ENCODE assay signal across 17 cellular contexts in the genomic region with DNA sequence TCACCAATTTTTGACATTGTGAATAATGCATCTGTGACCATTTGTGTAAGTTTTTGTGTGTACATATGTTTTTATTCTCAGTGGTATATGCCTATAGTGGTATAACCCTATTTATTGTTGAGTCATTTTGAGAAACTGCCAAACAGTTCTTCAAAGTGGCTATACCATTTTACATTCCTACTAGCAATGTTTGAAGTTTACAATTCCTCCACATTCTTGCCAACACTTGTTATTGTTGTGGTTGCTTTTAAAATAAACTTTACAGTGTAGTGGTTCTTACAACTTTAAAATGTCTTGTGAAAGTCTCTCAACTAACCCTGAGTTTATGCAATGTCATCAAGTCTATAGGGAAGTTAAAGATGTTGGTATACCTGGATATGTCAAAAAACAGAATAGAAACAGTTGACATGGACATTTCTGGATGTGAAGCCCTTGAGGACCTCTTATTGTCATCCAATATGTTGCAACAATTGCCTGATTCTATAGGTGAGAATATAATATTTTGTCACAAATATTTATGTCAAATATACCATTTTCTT.
DNase-seq lines count a peak whose midpoint lies in the region; ATAC-seq, FAIRE-seq and TF ChIP-seq lines count a peak whose summit lies in the region.
"Had no signal": no experiment of that assay in that cellular context is flagged by ENCODE, and none has a peak within 500 bp of the region (broad histone marks: within the 10 kb centered on the region; RNA-seq: fewer than 3 reads in every experiment).

No MANE protein-coding gene starts in this region.

- FAIRE-seq in A549 (lab: Jason Lieb, UNC), result no peak
- FAIRE-seq: D721Med had no signal

- H3K18ac ChIP-seq in IMR-90 (ENCODE audit: low read depth, low read length), result no peak overlapping the region

- ATAC-seq in A549 (no peak), IMR-90 (ENCODE audit: low read depth) (peak; percentile 37)
- ATAC-seq: CD8-positive, alpha-beta T cell; GM23338 had no signal

- no peak for TF ChIP-seq CTCF in A549 (IDR thresholded peaks at IDR 0.05)
- TF ChIP-seq CTCF in IMR-90 (conservative IDR thresholded peaks at IDR 0.05; ENCODE audit: low read depth, low read length), result no peak

- CTCF ChIA-PET in A549 (lab: Yijun Ruan, JAX) (no interaction called here), IMR-90 (lab: Yijun Ruan, JAX) (no interaction called here)

- H3K36me3 Mint-ChIP-seq in T-helper 2 cell treated with Interferon-gamma antibody and Interleukin-4, amounts not matched to agents 5 μg/mL and 100 μg/mL, for 36 hours (ENCODE audit: low read depth), result no peaks in the 10 kb centered on the region
- H3K36me3 Mint-ChIP-seq: CD14-positive monocyte; CD8-positive, alpha-beta T cell had no signal

- no peak overlapping the region for H3K14ac ChIP-seq in IMR-90 (replicated peaks; ENCODE audit: low read depth, low read length)

- no peaks in the 10 kb centered on the region for H4K20me1 ChIP-seq in IMR-90 (ENCODE audit: insufficient read depth, low read length)

- no peak overlapping the region for H3K9ac ChIP-seq in IMR-90 (ENCODE audit: low read depth, low read length)

- no peak overlapping the region for H3K4me3 ChIP-seq in A549
- H3K4me3 ChIP-seq in IMR-90 (ENCODE audit: insufficient read depth, low read depth, low read length), result no peak overlapping the region
- H3K4me3 ChIP-seq in HAP-1, result no peak overlapping the region
- H3K4me3 ChIP-seq: GM23338 had no signal

- H3K36me3 ChIP-seq in IMR-90 (ENCODE audit: control insufficient read depth, insufficient read depth, low read length) (no peaks in the 10 kb centered on the region), HAP-1 (replicated peaks) (no peaks in the 10 kb centered on the region)

- H3K4me3 Mint-ChIP-seq in T-helper 2 cell treated with Interferon-gamma antibody and Interleukin-4, amounts not matched to agents 5 μg/mL and 100 μg/mL, for 36 hours, result no peak overlapping the region
- H3K4me3 Mint-ChIP-seq: CD14-positive monocyte; CD8-positive, alpha-beta T cell; GM23338; H9 had no signal

- no peaks in the 10 kb centered on the region for H3K4me1 Mint-ChIP-seq in T-helper 2 cell treated with Interferon-gamma antibody and Interleukin-4, amounts not matched to agents 5 μg/mL and 100 μg/mL, for 36 hours (ENCODE audit: low read depth)

- no peak overlapping the region for H3K23ac ChIP-seq in IMR-90 (ENCODE audit: low read depth, low read length)

- no peaks in the 10 kb centered on the region for H3K9me1 ChIP-seq in IMR-90 (ENCODE audit: insufficient read depth, low read length)

- H3K9me3 Mint-ChIP-seq in T-helper 2 cell treated with Interferon-gamma antibody and Interleukin-4, amounts not matched to agents 5 μg/mL and 100 μg/mL, for 36 hours, result no peaks in the 10 kb centered on the region
- H3K9me3 Mint-ChIP-seq: CD8-positive, alpha-beta T cell; GM23338; H9 had no signal

- no TSS peak for BruUV-seq in IMR-90 (replicated peaks; lab: Mats Ljungman, UMichigan)

- H4K8ac ChIP-seq in IMR-90 (ENCODE audit: low read depth in 2 of 2, low read length in 2 of 2), result no peak overlapping the region

- no peak overlapping the region for H2BK5ac ChIP-seq in IMR-90 (ENCODE audit: low read depth, low read length, poor library complexity, severe bottlenecking)

- H3K4ac ChIP-seq in IMR-90 (ENCODE audit: low read depth, low read length), result no peak overlapping the region

- TF ChIP-seq RAD21 in A549 (conservative IDR thresholded peaks at IDR 0.05 in 1 of 2, IDR thresholded peaks at IDR 0.05 in 1 of 2) (no peak), IMR-90 (IDR thresholded peaks at IDR 0.05; ENCODE audit: low read length) (no peak)

- no peak overlapping the region for H4K5ac ChIP-seq in IMR-90 (ENCODE audit: low read depth, low read length)

- intact Hi-C loops in IMR-90 (cut with micrococcal nuclease), result no loop called here

- no peaks in the 10 kb centered on the region for H3K27me3 Mint-ChIP-seq in T-helper 2 cell treated with Interferon-gamma antibody and Interleukin-4, amounts not matched to agents 5 μg/mL and 100 μg/mL, for 36 hours (ENCODE audit: low read depth)

- no peaks in the 10 kb centered on the region for H3K79me1 ChIP-seq in IMR-90 (ENCODE audit: low read depth in 1 of 2, low read length in 2 of 2)

- H2BK15ac ChIP-seq in IMR-90 (ENCODE audit: low read depth, low read length), result no peak overlapping the region

- H2AFZ ChIP-seq in IMR-90 (replicated peaks; ENCODE audit: low read length, poor library complexity), result no peak overlapping the region
- H2AFZ ChIP-seq: GM23338 had no signal

- H3K27me3 ChIP-seq in IMR-90 (ENCODE audit: control insufficient read depth, insufficient read depth, low read length) (no peaks in the 10 kb centered on the region), HAP-1 (ENCODE audit: low read depth) (no peaks in the 10 kb centered on the region)

- no peaks in the 10 kb centered on the region for H3K9me3 ChIP-seq in A549
- no peaks in the 10 kb centered on the region for H3K9me3 ChIP-seq in IMR-90 (ENCODE audit: control insufficient read depth, insufficient read depth, low read length)
- no peaks in the 10 kb centered on the region for H3K9me3 ChIP-seq in HAP-1

- H4K91ac ChIP-seq in IMR-90 (ENCODE audit: insufficient read depth, low read depth, low read length), result no peak overlapping the region

- no peak overlapping the region for H3K56ac ChIP-seq in IMR-90 (ENCODE audit: extremely low read depth, insufficient read depth, low read length)

- no peak overlapping the region for H2BK120ac ChIP-seq in IMR-90 (ENCODE audit: low read depth, low read length)

- no peak overlapping the region for H3K4me2 ChIP-seq in A549
- H3K4me2 ChIP-seq in IMR-90 (ENCODE audit: low read depth, low read length), result no peak overlapping the region
- H3K4me2 ChIP-seq: GM23338 had no signal

- POLR2A ChIA-PET in A549 (lab: Yijun Ruan, JAX) (no interaction called here), IMR-90 (lab: Charles Lee; ENCODE audit: unreplicated experiment) (no interaction called here)

- H3K27ac Mint-ChIP-seq in T-helper 2 cell treated with Interferon-gamma antibody and Interleukin-4, amounts not matched to agents 5 μg/mL and 100 μg/mL, for 36 hours, result no peak overlapping the region
- H3K27ac Mint-ChIP-seq: CD14-positive monocyte; CD8-positive, alpha-beta T cell; GM23338; H9 had no signal

- H2AK5ac ChIP-seq in IMR-90 (ENCODE audit: low read depth, low read length), result no peak overlapping the region

- no peak for TF ChIP-seq EP300 in A549 (IDR thresholded peaks at IDR 0.05)

- in situ Hi-C loops in IMR-90 (cut with MboI; ENCODE audit: low sequenced_read_pairs) (no loop called here), HAP-1 (cut with MboI; ENCODE audit: low sequenced_read_pairs) (no loop called here)

- dilution Hi-C loops in IMR-90 (cut with HindIII; ENCODE audit: low sequenced_read_pairs, unreplicated experiment), result no loop called here

- DNase-seq in A549 (ENCODE audit: low read depth in 1 of 2, low spot score in 1 of 2) (no peak), ELR (ENCODE audit: low read depth) (peak; percentile 54), IMR-90 (peak; percentile 32), fibroblast of peridontal ligament (ENCODE audit: extremely low read depth) (peak; percentile 57), HAP-1 (ENCODE audit: low spot score in 2 of 2) (no peak), glomerular visceral epithelial cell (ENCODE audit: extremely low spot score) (no peak)
- DNase-seq in T-helper 2 cell treated with Interferon-gamma antibody and Interleukin-4, amounts not matched to agents 5 μg/mL and 100 μg/mL, for 36 hours (ENCODE audit: low spot score), result no peak
- DNase-seq: CD8-positive, alpha-beta T cell; COR-L47; DMS153; DND-41; H9; KG1 had no signal

- no peaks in the 10 kb centered on the region for H3K4me1 ChIP-seq in A549
- H3K4me1 ChIP-seq in IMR-90 (ENCODE audit: control insufficient read depth, insufficient read depth, low read length), result no peaks in the 10 kb centered on the region; the same call in 1 of the 2 replicates
- H3K4me1 ChIP-seq in HAP-1, result peaks cover 9% of the 10 kb centered on the region

- H2BK20ac ChIP-seq in IMR-90 (ENCODE audit: low read depth, low read length), result no peak overlapping the region

- no peak overlapping the region for H3K27ac ChIP-seq in A549
- no peak overlapping the region for H3K27ac ChIP-seq in IMR-90 (ENCODE audit: insufficient read depth, low read length)
- H3K27ac ChIP-seq: HL-60 had no signal

- TF ChIP-seq POLR2A in A549 (IDR thresholded peaks at IDR 0.05; ENCODE audit: low read length), result no peak
- TF ChIP-seq POLR2A in IMR-90 (IDR thresholded peaks at IDR 0.05; ENCODE audit: low read depth, low read length), result no peak

- no peak overlapping the region for H2AK9ac ChIP-seq in IMR-90 (replicated peaks; ENCODE audit: low read depth, low read length, poor library complexity)

TF ChIP-seq in A549, 52 proteins besides CTCF, POLR2A, EP300 and RAD21:
- peak; percentile 21 for TF ChIP-seq MAFK (IDR thresholded peaks at IDR 0.05; ENCODE audit: partially characterized antibody)
- no peak for TF ChIP-seq KDM1A (IDR thresholded peaks at IDR 0.05; ENCODE audit: low read depth)
- no peak for TF ChIP-seq JUN (IDR thresholded peaks at IDR 0.05)

TF ChIP-seq in IMR-90, 13 proteins besides CTCF, POLR2A, EP300 and RAD21:
- no peak for TF ChIP-seq SMC3 (IDR thresholded peaks at IDR 0.05; ENCODE audit: low read depth, low read length)
- peak; percentile 54 for TF ChIP-seq MAFK (IDR thresholded peaks at IDR 0.05; ENCODE audit: low read depth, low read length)
TF ChIP-seq in IMR-90: peak in this region for 1.

Comparison
In these comparisons a context has a peak if more than half of its experiments do, and no peak if none do; other contexts are left out.
1. DNase-seq: peak in ELR (single experiment), IMR-90 (single experiment) and fibroblast of peridontal ligament (single experiment); none in A549 (0 of 2), T-helper 2 cell treated with Interferon-gamma antibody and Interleukin-4, amounts not matched to agents 5 μg/mL and 100 μg/mL, for 36 hours (single experiment), HAP-1 (0 of 2) and glomerular visceral epithelial cell (single experiment).